Comparison of ENCODE assay signal across 28 cellular contexts in genomic region chr2:74736589-74736988, GRCh38.
"Had no signal": no experiment of that assay in that cellular context is flagged by ENCODE, and none has a peak within 500 bp of the region (broad histone marks: within the 10 kb centered on the region; RNA-seq: fewer than 3 reads in every experiment).

No MANE protein-coding gene starts in this region.

- H3K4me2 ChIP-seq: hepatocyte had no signal

- H3K27ac ChIP-seq: dorsolateral prefrontal cortex, esophagus muscularis mucosa, gastroesophageal sphincter, heart left ventricle, hepatocyte, ovary, psoas muscle, skin epidermis, spleen, stomach, thyroid gland had no signal

- H3K4me3 Mint-ChIP-seq: memory B cell; natural killer cell; stimulated activated effector memory CD8-positive, alpha-beta T cell treated with anti-CD3 and anti-CD28 coated beads, Interleukin-12 subunit alpha, Interleukin-12 subunit beta, amount 100 ng/mL, for 72 hours had no signal

- H3K79me2 ChIP-seq: hepatocyte had no signal

- DNase-seq: dorsolateral prefrontal cortex; effector CD4-positive, alpha-beta T cell; foreskin keratinocyte; heart left ventricle; kidney; natural killer cell; occipital lobe; ovary; posterior cingulate gyrus; psoas muscle; right cardiac atrium; spleen; stimulated activated CD4-positive, alpha-beta T cell treated with anti-CD3 and anti-CD28 coated beads, Interleukin-15, amount 100 ng/mL, for 24 hours; stimulated activated CD4-positive, alpha-beta T cell treated with anti-CD3 and anti-CD28 coated beads, Interleukin-4, amount 100 ng/mL, for 1 hour; stimulated activated naive CD4-positive, alpha-beta T cell treated with Interleukin-2 at 50 U/mL for 16 hours; stomach; thyroid gland; trophoblast cell had no signal

- H3K4me1 ChIP-seq: thyroid gland had no signal

- H3K27me3 ChIP-seq: esophagus muscularis mucosa, foreskin keratinocyte, gastroesophageal sphincter, heart left ventricle, hepatocyte, ovary, stomach, thyroid gland had no signal

- H3K9me3 ChIP-seq: ovary, thyroid gland had no signal

- H3K4me3 ChIP-seq: dorsolateral prefrontal cortex, esophagus muscularis mucosa, gastroesophageal sphincter, heart left ventricle, hepatocyte, lung, ovary, psoas muscle, skin epidermis, spleen, stomach, thyroid gland had no signal

- ATAC-seq: foreskin keratinocyte; gastroesophageal sphincter; heart left ventricle; left lobe of liver; natural killer cell; psoas muscle; right cardiac atrium; stimulated activated effector memory CD8-positive, alpha-beta T cell treated with anti-CD3 and anti-CD28 coated beads, Interleukin-12 subunit alpha, Interleukin-12 subunit beta, amount 100 ng/mL, for 72 hours had no signal

- H3K36me3 Mint-ChIP-seq: stimulated activated effector memory CD8-positive, alpha-beta T cell treated with anti-CD3 and anti-CD28 coated beads, Interleukin-12 subunit alpha, Interleukin-12 subunit beta, amount 100 ng/mL, for 72 hours had no signal

- FAIRE-seq: colon, endothelial cell of umbilical vein, kidney had no signal

- H3K27ac Mint-ChIP-seq: memory B cell; natural killer cell; stimulated activated effector memory CD8-positive, alpha-beta T cell treated with anti-CD3 and anti-CD28 coated beads, Interleukin-12 subunit alpha, Interleukin-12 subunit beta, amount 100 ng/mL, for 72 hours had no signal

- H3K4me1 Mint-ChIP-seq: memory B cell; natural killer cell; stimulated activated effector memory CD8-positive, alpha-beta T cell treated with anti-CD3 and anti-CD28 coated beads, Interleukin-12 subunit alpha, Interleukin-12 subunit beta, amount 100 ng/mL, for 72 hours had no signal

- H2AFZ ChIP-seq: hepatocyte had no signal

- H3K36me3 ChIP-seq: esophagus muscularis mucosa, gastroesophageal sphincter, heart left ventricle, ovary, spleen, stomach, thyroid gland had no signal
